In the genomic region with DNA sequence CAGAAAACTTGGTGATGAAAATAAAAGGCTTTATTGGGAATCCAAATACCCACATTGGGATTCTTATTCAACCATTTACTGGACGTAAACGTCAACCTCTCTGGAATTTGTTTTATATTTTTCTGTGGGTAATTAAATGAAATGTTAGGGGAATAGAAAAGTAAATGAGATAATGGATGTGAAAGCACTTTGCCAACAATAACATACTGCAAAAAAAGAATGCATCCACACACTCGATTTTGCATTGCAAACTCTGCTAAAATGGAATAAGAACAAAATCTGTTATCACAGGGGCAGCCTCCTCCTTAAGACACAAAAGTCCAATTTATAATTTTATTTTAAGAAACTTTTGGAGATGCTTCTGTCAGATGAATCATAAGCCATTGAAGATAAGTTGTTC, we compare ENCODE assay signal across 22 cellular contexts.
"Had no signal": no experiment of that assay in that cellular context is flagged by ENCODE, and none has a peak within 500 bp of the region (broad histone marks: within the 10 kb centered on the region; RNA-seq: fewer than 3 reads in every experiment).

No MANE protein-coding gene starts in this region.

- H3K4me1 ChIP-seq: SJSA1 had no signal

- H3K4me3 ChIP-seq: K562, SJSA1, SK-N-MC had no signal

- DNase-seq: Kasumi-1, MM.1S, NCI-H1092 treated with DMSO at 0.1 percent for 48 hours, NCI-H1436, NCI-H187, NCI-H2029, NCI-H2081 treated with DMSO at 0.1 percent for 48 hours, NCI-H2171, NCI-H226, NCI-H446, NCI-H510A, NCI-H524 treated with DMSO at 0.1 percent for 48 hours, NCI-H69, NCI-H774, Right ventricle myocardium superior, RPMI8226, SIG-M5 had no signal

- H3K36me3 ChIP-seq: SJSA1 had no signal

- H3K9ac ChIP-seq: KMS-11 had no signal

- H3K27me3 ChIP-seq: SJSA1 had no signal

- ATAC-seq: K562 had no signal

- H3K27ac ChIP-seq: HL-60, KMS-11, SJSA1, SK-N-MC had no signal

- H3K4me2 ChIP-seq: KMS-11 had no signal

- H3K9me3 ChIP-seq: SJSA1 had no signal
